12 cellular contexts compared by ENCODE assay signal in genomic region chr2:30686669-30687068, GRCh38.
"Had no signal": no experiment of that assay in that cellular context is flagged by ENCODE, and none has a peak within 500 bp of the region (broad histone marks: within the 10 kb centered on the region; RNA-seq: fewer than 3 reads in every experiment).

No MANE protein-coding gene starts in this region.

- DNase-seq: activated CD4-positive, alpha-beta T cell treated with anti-CD3 and anti-CD28 coated beads for 4 hours; activated gamma-delta T cell; activated T-cell treated with anti-CD3 and anti-CD28 coated beads, Interleukin-2, amount 50 U/mL, for 4 hours; amygdala; dermis blood vessel endothelial cell; ovary; retina; stomach; T-helper 1 cell had no signal

- H3K9me3 ChIP-seq: ovary, stomach had no signal

- H3K27ac Mint-ChIP-seq: activated naive CD8-positive, alpha-beta T cell; memory B cell had no signal

- H3K36me3 Mint-ChIP-seq: activated naive CD8-positive, alpha-beta T cell; memory B cell had no signal

- H3K9me3 Mint-ChIP-seq: activated T-cell treated with anti-CD3 and anti-CD28 coated beads, Interleukin-2, amount 50 U/mL, for 4 hours; memory B cell had no signal

- H3K36me3 ChIP-seq: ovary, stomach had no signal

- H3K4me3 ChIP-seq: ovary, skin epidermis, stomach had no signal

- H3K4me3 Mint-ChIP-seq: activated naive CD8-positive, alpha-beta T cell; activated T-cell treated with anti-CD3 and anti-CD28 coated beads, Interleukin-2, amount 50 U/mL, for 4 hours; memory B cell had no signal

- H3K27me3 Mint-ChIP-seq: activated naive CD8-positive, alpha-beta T cell; memory B cell had no signal

- ATAC-seq: activated T-cell treated with anti-CD3 and anti-CD28 coated beads, Interleukin-2, amount 50 U/mL, for 4 hours had no signal

- H3K27ac ChIP-seq: ovary, skin epidermis, stomach had no signal

- H3K27me3 ChIP-seq: ovary, stomach had no signal
